In the genomic region with DNA sequence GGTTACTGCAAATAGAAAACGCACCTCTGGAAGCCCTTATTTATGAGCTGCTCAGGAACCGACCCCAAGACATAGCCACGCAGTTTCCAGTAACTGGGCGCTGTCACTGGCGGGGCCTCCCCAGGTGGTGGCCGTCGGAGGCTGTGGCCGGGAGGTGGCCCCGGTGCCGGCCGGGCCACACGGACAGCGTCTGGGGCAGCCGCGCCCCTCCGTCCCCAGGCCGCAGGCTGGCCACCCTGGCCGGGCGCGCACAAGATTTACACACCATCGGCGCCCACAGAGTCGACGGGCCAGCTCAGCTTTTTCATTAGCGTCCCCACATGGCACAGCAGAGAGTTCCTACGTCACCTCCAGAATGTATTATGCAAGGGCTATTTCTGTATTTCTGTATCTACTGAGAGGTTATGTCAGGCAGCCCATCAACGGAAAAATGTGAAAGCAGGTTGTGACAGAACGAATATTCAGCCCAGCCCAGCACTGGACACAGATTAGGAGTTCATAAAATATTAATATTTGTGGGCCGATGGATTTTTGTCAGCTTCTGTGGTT, we compare ENCODE assay signal across 18 cellular contexts.
"Had no signal": no experiment of that assay in that cellular context is flagged by ENCODE, and none has a peak within 500 bp of the region (broad histone marks: within the 10 kb centered on the region; RNA-seq: fewer than 3 reads in every experiment).

No MANE protein-coding gene starts in this region.

- H3K27ac Mint-ChIP-seq: activated naive CD4-positive, alpha-beta T cell treated with anti-CD3 and anti-CD28 coated beads, Interleukin-2, amount 50 U/mL, for 72 hours; activated T-cell treated with anti-CD3 and anti-CD28 coated beads, Interleukin-2, amount 50 U/mL, for 24 hours; activated T-helper 17 cell treated with anti-CD3 and anti-CD28 coated beads, Interleukin-2, amount 50 U/mL, for 72 hours; memory B cell; stimulated activated naive B cell treated with anti-CD40 and anti-IgM and Interleukin-4, amounts not matched to agents 10 μg/mL and 1 μg/mL and 100 μg/mL, for 72 hours; WTC11 had no signal

- ATAC-seq: activated naive CD4-positive, alpha-beta T cell treated with anti-CD3 and anti-CD28 coated beads, Interleukin-2, amount 50 U/mL, for 72 hours; activated T-helper 17 cell treated with anti-CD3 and anti-CD28 coated beads, Interleukin-2, amount 50 U/mL, for 72 hours; stimulated activated naive B cell treated with anti-CD40 and anti-IgM and Interleukin-4, amounts not matched to agents 10 μg/mL and 1 μg/mL and 100 μg/mL, for 72 hours; WTC11 had no signal

- H3K27me3 Mint-ChIP-seq: activated T-cell treated with anti-CD3 and anti-CD28 coated beads, Interleukin-2, amount 50 U/mL, for 24 hours; activated T-helper 17 cell treated with anti-CD3 and anti-CD28 coated beads, Interleukin-2, amount 50 U/mL, for 72 hours had no signal

- H3K36me3 Mint-ChIP-seq: memory B cell; stimulated activated naive B cell treated with anti-CD40 and anti-IgM and Interleukin-4, amounts not matched to agents 10 μg/mL and 1 μg/mL and 100 μg/mL, for 72 hours; WTC11 had no signal

- DNase-seq: activated CD8-positive, alpha-beta memory T cell treated with anti-CD3 and anti-CD28 coated beads, Interleukin-2, amount 50 U/mL, for 4 hours; activated T-cell treated with anti-CD3 and anti-CD28 coated beads, Interleukin-2, amount 50 U/mL, for 24 hours; aorta; brain microvascular endothelial cell; central memory CD4-positive, alpha-beta T cell; dermis blood vessel endothelial cell; effector memory CD4-positive, alpha-beta T cell; foreskin melanocyte; occipital lobe; stimulated activated CD4-positive, alpha-beta T cell treated with anti-CD3 and anti-CD28 coated beads, Interleukin-2, amount 100 ng/mL, for 48 hours; stimulated activated CD8-positive, alpha-beta memory T cell treated with anti-CD3 and anti-CD28 coated beads, Interleukin-4, amount 100 ng/mL, for 48 hours; stimulated activated naive B cell treated with anti-CD40 and anti-IgM and Interleukin-4, amounts not matched to agents 10 μg/mL and 1 μg/mL and 100 μg/mL, for 72 hours; transverse colon; uterus had no signal

- H3K9me3 Mint-ChIP-seq: activated T-cell treated with anti-CD3 and anti-CD28 coated beads, Interleukin-2, amount 50 U/mL, for 24 hours; activated T-helper 17 cell treated with anti-CD3 and anti-CD28 coated beads, Interleukin-2, amount 50 U/mL, for 72 hours; stimulated activated naive B cell treated with anti-CD40 and anti-IgM and Interleukin-4, amounts not matched to agents 10 μg/mL and 1 μg/mL and 100 μg/mL, for 72 hours; WTC11 had no signal

- H3K4me3 Mint-ChIP-seq: activated T-cell treated with anti-CD3 and anti-CD28 coated beads, Interleukin-2, amount 50 U/mL, for 24 hours; activated T-helper 17 cell treated with anti-CD3 and anti-CD28 coated beads, Interleukin-2, amount 50 U/mL, for 72 hours; memory B cell; stimulated activated naive B cell treated with anti-CD40 and anti-IgM and Interleukin-4, amounts not matched to agents 10 μg/mL and 1 μg/mL and 100 μg/mL, for 72 hours; WTC11 had no signal
